Comparison of ENCODE assay signal across 8 cellular contexts in the genomic region with DNA sequence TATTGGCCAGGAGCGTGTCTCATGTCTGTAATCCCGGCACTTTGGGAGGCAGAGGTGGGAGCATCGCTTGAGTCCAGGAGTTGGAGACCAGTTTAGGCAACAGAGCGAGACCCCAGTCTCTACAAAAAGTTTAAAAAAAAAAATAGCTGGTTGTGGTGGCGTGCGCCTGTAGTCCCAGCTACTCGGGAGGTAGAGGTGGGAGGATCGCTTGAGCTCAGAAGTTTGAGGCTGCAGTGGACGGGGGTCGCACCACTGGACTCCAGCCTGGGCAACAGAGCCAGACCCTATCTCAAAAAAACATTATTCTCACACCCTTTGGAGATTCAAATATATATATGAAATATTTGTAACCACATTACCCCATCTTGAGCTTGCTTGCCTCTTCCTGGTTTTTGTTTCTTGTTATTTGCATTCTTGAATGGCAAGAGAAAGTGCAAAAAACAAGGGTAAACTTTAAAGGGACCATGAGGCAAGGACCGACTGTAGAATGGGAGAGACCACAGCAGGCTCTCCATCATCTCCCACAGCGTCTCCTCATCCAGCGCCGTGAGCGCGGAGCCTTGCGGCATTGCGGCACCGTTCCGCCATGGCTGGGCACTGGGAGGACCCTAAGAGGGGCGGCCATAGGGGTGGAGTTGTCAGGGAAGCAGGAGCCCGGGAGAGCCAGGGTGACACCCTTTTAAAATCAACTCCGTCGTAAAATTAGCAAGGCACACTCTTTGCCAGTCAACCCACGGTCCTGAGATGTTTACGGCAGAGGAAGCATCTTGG. TPM values are rescaled to one million over a fixed set of nuclear protein-coding genes. Genes with fewer than 3 reads are reported as not detected.
DNase-seq lines count a peak whose midpoint lies in the region; ATAC-seq and TF ChIP-seq lines count a peak whose summit lies in the region.

No MANE protein-coding gene starts in this region.

- H3K9me3 ChIP-seq in left lung, result no peaks in the 10 kb centered on the region
- no peaks in the 10 kb centered on the region for H3K9me3 ChIP-seq in transverse colon
- H3K9me3 ChIP-seq in body of pancreas, result no peaks in the 10 kb centered on the region

- H3K27me3 ChIP-seq in left lung (no peaks in the 10 kb centered on the region), transverse colon (no peaks in the 10 kb centered on the region), body of pancreas (no peaks in the 10 kb centered on the region)

- peaks cover 12 to 39% of the 10 kb centered on the region in 2 donors for H3K4me1 ChIP-seq in left lung
- peaks cover 7 to 33% (median 19%) of the 10 kb centered on the region in 4 donors for H3K4me1 ChIP-seq in transverse colon
- peaks cover 33% of the 10 kb centered on the region for H3K4me1 ChIP-seq in body of pancreas

- intact Hi-C loops in left lung (cut with DNase I), result no loop called here
- intact Hi-C loops in transverse colon (cut with DNase I; ENCODE audit: low total_unique reads), result no loop called here
- intact Hi-C loops in body of pancreas (cut with DNase I), result no loop called here
- intact Hi-C loops in posterior vena cava (cut with DNase I), result no loop called here

- no peak for TF ChIP-seq CTCF in left lung (IDR thresholded peaks at IDR 0.05)
- no peak for TF ChIP-seq CTCF in transverse colon (IDR thresholded peaks at IDR 0.05)
- no peak for TF ChIP-seq CTCF in body of pancreas (IDR thresholded peaks at IDR 0.05)

- in situ Hi-C loops in transverse colon (cut with MboI; ENCODE audit: low pct_ligation_motif_present in 1 of 4, low pct_unique_long_range_greater_than_20kb in 1 of 4, low sequenced_read_pairs in 3 of 4), result no loop called here

- peak overlapping the region; percentile 93 for H3K4me3 Mint-ChIP-seq in activated naive CD4-positive, alpha-beta T cell treated with anti-CD3 and anti-CD28 coated beads, Interleukin-2, amount 10 ng/mL, durations not matched to agents 7 days and 5 days
- H3K4me3 Mint-ChIP-seq in activated naive CD8-positive, alpha-beta T cell, result peak overlapping the region; percentile 97

- DNase-seq in activated naive CD4-positive, alpha-beta T cell treated with anti-CD3 and anti-CD28 coated beads, Interleukin-2, amount 10 ng/mL, durations not matched to agents 7 days and 5 days, result no peak
- DNase-seq in activated naive CD4-positive, alpha-beta T cell treated with Interleukin-2 at 50 U/mL for 16 hours, result no peak
- peak in 1 of 2 donors; percentile 74 for DNase-seq in left lung
- DNase-seq in transverse colon, result no peak
- DNase-seq in DMS79 (lab: John Stamatoyannopoulos, UW), result no peak
- DNase-seq in body of pancreas, result no peak
- DNase-seq in posterior vena cava (ENCODE audit: low spot score), result no peak

- H3K36me3 ChIP-seq in left lung (peaks cover 0 to 5% of the 10 kb centered on the region in 2 donors), transverse colon (no peaks in the 10 kb centered on the region), body of pancreas (replicated peaks in 1 of 2; ENCODE audit: insufficient read depth in 1 of 2, low read depth in 2 of 2) (no peaks in the 10 kb centered on the region)

- WGBS in transverse colon (ENCODE audit: low coverage in 1 of 2), 2 donors, result 88 to 94% methylated on average over 17 to 26 of the region's 26 CpGs
- 86 to 90% methylated on average over 26 of the region's 26 CpGs for WGBS in body of pancreas, 2 donors

- H3K27ac ChIP-seq in left lung (no peak overlapping the region), transverse colon (no peak overlapping the region), body of pancreas (no peak overlapping the region)

- H3K4me1 Mint-ChIP-seq in activated naive CD4-positive, alpha-beta T cell treated with anti-CD3 and anti-CD28 coated beads, Interleukin-2, amount 10 ng/mL, durations not matched to agents 7 days and 5 days, result peaks cover 48% of the 10 kb centered on the region
- peaks cover 63% of the 10 kb centered on the region for H3K4me1 Mint-ChIP-seq in activated naive CD8-positive, alpha-beta T cell (ENCODE audit: low read depth)

- no peak for TF ChIP-seq EP300 in transverse colon (IDR thresholded peaks at IDR 0.05; ENCODE audit: low read depth)

- CTCF ChIA-PET in activated naive CD4-positive, alpha-beta T cell treated with anti-CD3 and anti-CD28 coated beads, Interleukin-2, amount 10 ng/mL, durations not matched to agents 7 days and 5 days (lab: Charles Lee), result no interaction called here

- H3K27ac Mint-ChIP-seq in activated naive CD4-positive, alpha-beta T cell treated with anti-CD3 and anti-CD28 coated beads, Interleukin-2, amount 10 ng/mL, durations not matched to agents 7 days and 5 days, result no peak overlapping the region
- H3K27ac Mint-ChIP-seq in activated naive CD8-positive, alpha-beta T cell, result peak overlapping the region; percentile 90

- H3K9me3 Mint-ChIP-seq in activated naive CD4-positive, alpha-beta T cell treated with anti-CD3 and anti-CD28 coated beads, Interleukin-2, amount 10 ng/mL, durations not matched to agents 7 days and 5 days, result no peaks in the 10 kb centered on the region
- H3K9me3 Mint-ChIP-seq in activated naive CD8-positive, alpha-beta T cell (ENCODE audit: low read depth), result no peaks in the 10 kb centered on the region

- TF ChIP-seq POLR2A in transverse colon (IDR thresholded peaks at IDR 0.05) (no peak), body of pancreas (IDR thresholded peaks at IDR 0.05) (no peak)

- peak overlapping the region; percentile 69 to 86 for H3K4me3 ChIP-seq in left lung
- H3K4me3 ChIP-seq in transverse colon, result peak overlapping the region in 3 of 4 donors; percentile 68 to 82 (median 73)
- H3K4me3 ChIP-seq in body of pancreas, result peak overlapping the region in 1 of 2 donors; percentile 76

- ATAC-seq in left lung, result no peak
- no peak for ATAC-seq in body of pancreas

- H3K36me3 Mint-ChIP-seq in activated naive CD4-positive, alpha-beta T cell treated with anti-CD3 and anti-CD28 coated beads, Interleukin-2, amount 10 ng/mL, durations not matched to agents 7 days and 5 days, result peaks cover 18% of the 10 kb centered on the region
- peaks cover 1% of the 10 kb centered on the region for H3K36me3 Mint-ChIP-seq in activated naive CD8-positive, alpha-beta T cell

- H3K27me3 Mint-ChIP-seq in activated naive CD4-positive, alpha-beta T cell treated with anti-CD3 and anti-CD28 coated beads, Interleukin-2, amount 10 ng/mL, durations not matched to agents 7 days and 5 days, result no peaks in the 10 kb centered on the region
- no peaks in the 10 kb centered on the region for H3K27me3 Mint-ChIP-seq in activated naive CD8-positive, alpha-beta T cell

RNA-seq across cellular contexts. Expression of a gene that starts 1.4 kb away (rescaled TPM):
- 10 to 100 TPM; 55.6 to 61.4 TPM for total RNA-seq in left lung
- 10 to 100 TPM; 23.2 to 59.5 (median 49.6) TPM for total RNA-seq in transverse colon
- total RNA-seq in body of pancreas, result 10 to 100 TPM; 44.2 to 56.8 TPM
- total RNA-seq in posterior vena cava, result 10 to 100 TPM; 58.2 to 65.6 TPM

RNA-seq across cellular contexts. Expression of a gene that starts 1.9 kb away (rescaled TPM):
- total RNA-seq in left lung (10 to 100 TPM; 33.8 to 33.9 TPM), transverse colon (10 to 100 TPM in 3 of 4 donors, 1 to 10 TPM in 1; 4.5 to 24.3 (median 19.6) TPM), body of pancreas (10 to 100 TPM; 22.6 to 22.7 TPM), posterior vena cava (10 to 100 TPM; 25.7 to 27.9 TPM)

RNA-seq across cellular contexts. Expression of a gene that starts 56.2 kb away (rescaled TPM):
- total RNA-seq in left lung, result 1 to 10 TPM; 5.1 to 5.5 TPM
- total RNA-seq in transverse colon, result 1 to 10 TPM; 2.6 to 5.7 (median 4.4) TPM
- total RNA-seq in body of pancreas, result 1 to 10 TPM; 1.0 to 1.3 TPM
- total RNA-seq in posterior vena cava, result 1 to 10 TPM; 1.2 to 1.3 TPM
